In the genomic region with DNA sequence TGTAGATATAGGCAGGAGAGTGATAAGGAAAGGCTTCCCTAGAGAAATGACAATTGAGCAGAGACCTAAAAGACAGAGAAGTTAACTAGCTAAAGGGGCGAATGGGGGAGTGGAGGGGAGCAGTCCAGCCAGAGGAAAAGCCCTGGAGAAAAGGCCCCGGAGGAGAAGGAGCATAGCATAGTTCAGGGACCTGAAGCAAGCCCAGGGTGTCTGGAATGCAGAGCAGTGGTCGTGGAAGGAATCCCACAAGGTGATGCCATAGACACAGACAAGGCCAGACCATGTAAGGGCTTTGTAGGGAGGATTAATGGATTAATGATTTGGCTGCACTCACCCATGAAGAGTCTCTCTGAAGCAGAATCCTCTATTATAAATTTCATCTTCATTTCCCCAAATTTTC, we compare ENCODE assay signal across 18 cellular contexts. TPM values are rescaled to one million over a fixed set of nuclear protein-coding genes. Genes with fewer than 3 reads are reported as not detected.
DNase-seq lines count a peak whose midpoint lies in the region; ATAC-seq lines count a peak whose summit lies in the region.
"Had no signal": no experiment of that assay in that cellular context is flagged by ENCODE, and none has a peak within 500 bp of the region (broad histone marks: within the 10 kb centered on the region; RNA-seq: fewer than 3 reads in every experiment).

No MANE protein-coding gene starts in this region.

- ATAC-seq in HG03457 (IDR thresholded peaks at IDR 0.05; ENCODE audit: unreplicated experiment): no peak
- no peak for ATAC-seq in GM19328 (IDR thresholded peaks at IDR 0.05; ENCODE audit: unreplicated experiment)
- ATAC-seq in HG03196 (IDR thresholded peaks at IDR 0.05; ENCODE audit: unreplicated experiment): no peak
- ATAC-seq: A549; CD8-positive, alpha-beta T cell; HepG2 had no signal

- DNase-seq in NCI-H82 treated with DMSO at 0.1 percent for 48 hours (lab: John Stamatoyannopoulos, UW; ENCODE audit: unreplicated experiment) (peak; percentile 10), astrocyte of the hippocampus (ENCODE audit: low read depth, low spot score) (peak; percentile 26), islet precursor cell (peak; percentile 76), renal cortical epithelial cell (ENCODE audit: low read depth) (peak; percentile 58), substantia nigra (lab: John Stamatoyannopoulos, UW) (no peak)
- DNase-seq: BE2C; CD8-positive, alpha-beta T cell; COR-L47; DMS153; DMS79 treated with DMSO at 0.1 percent for 48 hours; EL; GOT3 had no signal

- no peak overlapping the region for H3K27ac ChIP-seq in substantia nigra (ENCODE audit: low read depth, low read length, poor library complexity, severe bottlenecking)
- H3K27ac ChIP-seq: A549, C4-2B had no signal

RNA-seq across cellular contexts. Expression of gene LRRN1, which starts 45.8 kb away (rescaled TPM):
- total RNA-seq in renal cortical epithelial cell: 1.6 and 3.3 TPM in 2 replicates
- total RNA-seq: HepG2 had no signal

Comparison
In these comparisons a context has a peak if more than half of its experiments do, and no peak if none do; other contexts are left out.
1. DNase-seq: peak in NCI-H82 treated with DMSO at 0.1 percent for 48 hours (single experiment), astrocyte of the hippocampus (single experiment), islet precursor cell (single experiment) and renal cortical epithelial cell (single experiment); none in substantia nigra (0 of 49).